ENCODE assay signal across 20 cellular contexts in genomic region chr1:81298321-81298720, GRCh38.
DNase-seq lines count a peak whose midpoint lies in the region; ATAC-seq, FAIRE-seq and TF ChIP-seq lines count a peak whose summit lies in the region.
"Had no signal": no experiment of that assay in that cellular context is flagged by ENCODE, and none has a peak within 500 bp of the region (broad histone marks: within the 10 kb centered on the region; RNA-seq: fewer than 3 reads in every experiment).

No MANE protein-coding gene starts in this region.

- H3K4me1 ChIP-seq in astrocyte (ENCODE audit: insufficient read depth, low read length), result no peaks in the 10 kb centered on the region
- H3K4me1 ChIP-seq in tibial nerve, result peaks cover 0 to 5% (median 0%) of the 10 kb centered on the region in 4 donors
- H3K4me1 ChIP-seq: A549, HAP-1 had no signal

- peaks cover 17% of the 10 kb centered on the region for H3K4me1 Mint-ChIP-seq in astrocyte (ENCODE audit: low read depth, unreplicated experiment)
- H3K4me1 Mint-ChIP-seq: CD14-positive monocyte had no signal

- H3K27ac ChIP-seq in astrocyte (ENCODE audit: low read depth, low read length), result no peak overlapping the region
- H3K27ac ChIP-seq in tibial nerve, result no peak overlapping the region
- H3K27ac ChIP-seq: 22Rv1, A549, BLaER1 had no signal

- H3K9me3 ChIP-seq in astrocyte (ENCODE audit: insufficient read depth, low read depth, low read length) (no peaks in the 10 kb centered on the region), tibial nerve (no peaks in the 10 kb centered on the region)
- H3K9me3 ChIP-seq: A549, BLaER1, HAP-1 had no signal

- H3K36me3 ChIP-seq in astrocyte (ENCODE audit: insufficient read depth, low read length) (no peaks in the 10 kb centered on the region), tibial nerve (no peaks in the 10 kb centered on the region)
- H3K36me3 ChIP-seq: BLaER1, HAP-1 had no signal

- H3K27me3 ChIP-seq in astrocyte (ENCODE audit: insufficient read depth, low read length), result no peaks in the 10 kb centered on the region
- H3K27me3 ChIP-seq in tibial nerve, result no peaks in the 10 kb centered on the region
- H3K27me3 ChIP-seq: BLaER1 had no signal

- TF ChIP-seq POLR2A in tibial nerve (IDR thresholded peaks at IDR 0.05), result no peak

- no peak overlapping the region for H2AFZ ChIP-seq in astrocyte (ENCODE audit: low read depth, low read length)
- H2AFZ ChIP-seq: GM23338 had no signal

- no peaks in the 10 kb centered on the region for H3K79me2 ChIP-seq in astrocyte (ENCODE audit: insufficient read depth, low read length)

- FAIRE-seq in astrocyte (lab: Jason Lieb, UNC), result no peak
- FAIRE-seq: A549, G401.6, GM12891, K562 had no signal

- no peaks in the 10 kb centered on the region for H4K20me1 ChIP-seq in astrocyte (ENCODE audit: insufficient read depth, low read length)
- H4K20me1 ChIP-seq: BLaER1 had no signal

- H3K9me3 Mint-ChIP-seq in astrocyte (ENCODE audit: unreplicated experiment), result no peaks in the 10 kb centered on the region
- H3K9me3 Mint-ChIP-seq: GM23338 had no signal

- no peak for ATAC-seq in GM18873 (IDR thresholded peaks at IDR 0.05; ENCODE audit: low FRiP score, unreplicated experiment)
- ATAC-seq: A549; CD8-positive, alpha-beta T cell; GM23338; K562 had no signal

- TF ChIP-seq CTCF in AG10803 (conservative IDR thresholded peaks at IDR 0.05; ENCODE audit: low read length), result no peak
- no peak for TF ChIP-seq CTCF in astrocyte (IDR thresholded peaks at IDR 0.05; ENCODE audit: insufficient read depth, low read depth, low read length)
- no peak for TF ChIP-seq CTCF in tibial nerve (IDR thresholded peaks at IDR 0.05)

- no peaks in the 10 kb centered on the region for H3K27me3 Mint-ChIP-seq in astrocyte (ENCODE audit: low read depth, unreplicated experiment)

- WGBS in tibial nerve, 2 donors, result 86 to 98% methylated on average over 2 of the region's 2 CpGs

- H3K9ac ChIP-seq in astrocyte (ENCODE audit: low read length), result no peak overlapping the region
- H3K9ac ChIP-seq: BLaER1 had no signal

- no peak overlapping the region for H3K27ac Mint-ChIP-seq in astrocyte (ENCODE audit: unreplicated experiment)
- H3K27ac Mint-ChIP-seq: CD8-positive, alpha-beta T cell; GM23338 had no signal

- DNase-seq in AG10803 (ENCODE audit: low read depth), result peak; percentile 3
- DNase-seq in M059J (ENCODE audit: low read depth), result peak; percentile 5
- DNase-seq in astrocyte (ENCODE audit: low read depth), result peak; percentile 36
- DNase-seq in fibroblast of peridontal ligament (ENCODE audit: extremely low read depth), result peak; percentile 51
- DNase-seq in tibial nerve (ENCODE audit: low spot score in 2 of 2), result no peak
- DNase-seq in DMS79 treated with DMSO at 0.1 percent for 48 hours (lab: John Stamatoyannopoulos, UW), result no peak
- no peak for DNase-seq in SKM-1 treated with dmso at 0.1 percent for 144 hours (lab: John Stamatoyannopoulos, UW; ENCODE audit: unreplicated experiment)
- DNase-seq: Calu3; CD8-positive, alpha-beta T cell; DND-41 had no signal

- H3K36me3 Mint-ChIP-seq in astrocyte (ENCODE audit: low read depth, unreplicated experiment), result no peaks in the 10 kb centered on the region
- H3K36me3 Mint-ChIP-seq: CD14-positive monocyte; CD8-positive, alpha-beta T cell had no signal

- no peak overlapping the region for H3K4me3 Mint-ChIP-seq in astrocyte (ENCODE audit: unreplicated experiment)
- H3K4me3 Mint-ChIP-seq: CD14-positive monocyte; CD8-positive, alpha-beta T cell; GM23338 had no signal

- no peak overlapping the region for H3K4me2 ChIP-seq in astrocyte (ENCODE audit: low read length)
- H3K4me2 ChIP-seq: A549, BLaER1, GM23338 had no signal

- TF ChIP-seq EP300 in tibial nerve (IDR thresholded peaks at IDR 0.05), result no peak

- no peak overlapping the region for H3K4me3 ChIP-seq in AG10803 (ENCODE audit: low read length)
- no peak overlapping the region for H3K4me3 ChIP-seq in astrocyte (ENCODE audit: insufficient read depth, low read depth, low read length)
- no peak overlapping the region for H3K4me3 ChIP-seq in tibial nerve
- H3K4me3 ChIP-seq: A549, BLaER1, GM23338, HAP-1, K562 had no signal

Comparison
In these comparisons a context has a peak if more than half of its experiments do, and no peak if none do; other contexts are left out.
1. DNase-seq: peak in AG10803 (single experiment), M059J (single experiment), astrocyte (single experiment) and fibroblast of peridontal ligament (single experiment); none in tibial nerve (0 of 2), DMS79 treated with DMSO at 0.1 percent for 48 hours (single experiment) and SKM-1 treated with dmso at 0.1 percent for 144 hours (single experiment).